Comparison of ENCODE assay signal across 2 cellular contexts in genomic region chr6:53805725-53806124, GRCh38.
TF ChIP-seq lines count a peak whose summit lies in the region.

No MANE protein-coding gene starts in this region.

TF ChIP-seq in HepG2, 621 proteins besides CTCF, POLR2A, EP300 and RAD21:
- no peak for TF ChIP-seq ZHX1 (CRISPR knock-in tag; IDR thresholded peaks at IDR 0.05; ENCODE audit: low read depth)
- TF ChIP-seq IRF9 (CRISPR knock-in tag; IDR thresholded peaks at IDR 0.05; ENCODE audit: borderline replicate concordance) = no peak
- no peak for TF ChIP-seq ZNF724P (CRISPR knock-in tag; IDR thresholded peaks at IDR 0.05; ENCODE audit: borderline replicate concordance)
- TF ChIP-seq ZNF782 (CRISPR knock-in tag; IDR thresholded peaks at IDR 0.05; ENCODE audit: borderline replicate concordance) = no peak
- no peak for TF ChIP-seq NFE2L2 (IDR thresholded peaks at IDR 0.05; ENCODE audit: low read length)
- no peak for TF ChIP-seq ZNF337 (CRISPR knock-in tag; IDR thresholded peaks at IDR 0.05; ENCODE audit: borderline replicate concordance, low read depth)
- TF ChIP-seq ZNF30 (CRISPR knock-in tag; IDR thresholded peaks at IDR 0.05) = no peak
- TF ChIP-seq SOX13 (IDR thresholded peaks at IDR 0.05) = no peak
- no peak for TF ChIP-seq SOX13 (CRISPR knock-in tag; conservative IDR thresholded peaks at IDR 0.05 in 1 of 2, IDR thresholded peaks at IDR 0.05 in 1 of 2)
- TF ChIP-seq ZNF703 (CRISPR knock-in tag; IDR thresholded peaks at IDR 0.05; ENCODE audit: borderline replicate concordance) = no peak

TF ChIP-seq in H1, 55 proteins besides CTCF, POLR2A, EP300 and RAD21:
- TF ChIP-seq JUN (IDR thresholded peaks at IDR 0.05; ENCODE audit: low read depth, low read length) (no peak), USF2 (IDR thresholded peaks at IDR 0.05; ENCODE audit: low read length) (no peak), E2F6 (IDR thresholded peaks at IDR 0.05) (no peak), SUZ12 (IDR thresholded peaks at IDR 0.05; ENCODE audit: low read length) (no peak)
